Comparison of ENCODE assay signal across 8 cellular contexts in the genomic region with DNA sequence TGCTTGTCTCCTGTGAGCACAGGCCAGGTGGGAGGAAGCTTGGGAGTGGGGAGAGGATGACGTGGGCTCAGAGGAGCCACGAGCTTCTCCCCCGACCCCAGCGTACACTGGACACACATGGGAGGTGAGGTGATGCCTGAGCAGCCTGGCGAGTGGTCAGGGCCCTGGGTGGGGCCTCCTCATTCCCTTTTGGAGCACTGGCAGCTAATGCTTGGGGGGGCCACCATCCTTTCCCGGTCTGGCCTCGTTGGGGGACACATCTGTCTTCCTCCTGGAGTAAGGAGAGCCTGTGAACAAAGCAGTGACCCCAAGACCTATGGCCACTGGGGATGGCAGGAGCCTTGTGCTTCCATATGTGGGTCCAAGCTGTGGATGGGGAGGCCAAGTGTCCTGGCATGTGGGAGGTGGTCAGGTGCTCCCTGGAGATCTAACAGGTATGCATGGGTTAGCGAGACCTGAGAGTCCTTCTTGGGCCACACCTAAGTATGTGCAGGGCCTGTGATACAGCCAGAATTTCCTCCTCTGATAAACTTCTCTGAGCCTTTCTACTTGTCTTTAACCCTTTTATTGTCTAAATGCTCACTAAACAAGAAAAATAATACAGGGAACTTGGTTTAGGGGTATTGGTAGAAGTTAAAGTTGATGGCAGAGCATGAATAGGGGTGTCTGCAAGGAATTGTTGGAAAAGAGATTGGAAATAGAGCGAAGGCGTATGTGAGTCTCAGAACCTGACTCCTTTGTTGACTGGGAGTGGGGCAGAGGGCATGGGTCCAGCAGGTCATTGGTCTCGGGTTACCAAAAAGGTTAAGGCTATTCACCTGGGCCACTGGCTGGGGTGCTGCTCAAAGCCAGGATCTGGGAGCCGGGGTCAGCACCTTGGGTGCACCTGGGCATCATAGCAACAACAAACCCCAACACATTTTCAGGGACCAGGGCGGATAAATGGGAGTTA. TPM values are rescaled to one million over a fixed set of nuclear protein-coding genes. Genes with fewer than 3 reads are reported as not detected.
DNase-seq lines count a peak whose midpoint lies in the region; ATAC-seq, FAIRE-seq and TF ChIP-seq lines count a peak whose summit lies in the region.
"Had no signal": no experiment of that assay in that cellular context is flagged by ENCODE, and none has a peak within 500 bp of the region (broad histone marks: within the 10 kb centered on the region; RNA-seq: fewer than 3 reads in every experiment).

No MANE protein-coding gene starts in this region.

- POLR2A ChIA-PET in activated CD4-positive, alpha-beta memory T cell treated with anti-CD3 and anti-CD28 coated beads, Interleukin-2, amount 10 ng/mL, durations not matched to agents 7 days and 5 days (lab: Charles Lee), result interaction anchor here (1.5 to 21.7 kb wide), 2 partner anchors 25 kb away, joined by 5 to 374 read pairs; no protein-coding TSS in a partner anchor

- peaks cover 56% of the 10 kb centered on the region for H3K4me1 ChIP-seq in right cardiac atrium (ENCODE audit: control insufficient read depth, insufficient read depth, low read length)

- DNase-seq in GM12891 (ENCODE audit: insufficient read length, low spot score) (no peak), right cardiac atrium (peak in 1 of 3 donors; percentile 55), AML-193 (lab: John Stamatoyannopoulos, UW) (no peak), NCI-H187 treated with DMSO at 0.1 percent for 48 hours (lab: John Stamatoyannopoulos, UW) (no peak)
- no peak for DNase-seq in activated CD4-positive, alpha-beta memory T cell treated with anti-CD3 and anti-CD28 coated beads, Interleukin-2, amount 10 ng/mL, durations not matched to agents 7 days and 5 days
- DNase-seq: DMS79 had no signal

- intact Hi-C loops in right cardiac atrium (cut with DNase I), result no loop called here

- peaks cover 97% of the 10 kb centered on the region for H3K4me1 Mint-ChIP-seq in activated CD4-positive, alpha-beta memory T cell treated with anti-CD3 and anti-CD28 coated beads, Interleukin-2, amount 10 ng/mL, durations not matched to agents 7 days and 5 days
- peaks cover 86% of the 10 kb centered on the region for H3K4me1 Mint-ChIP-seq in stimulated activated memory B cell treated with anti-CD40 and anti-IgM and Interleukin-4, amounts not matched to agents 10 μg/mL and 1 μg/mL and 100 μg/mL, for 72 hours

- H3K27ac ChIP-seq in right cardiac atrium (ENCODE audit: low read length), result peak overlapping the region; percentile 88

- H3K27ac Mint-ChIP-seq in activated CD4-positive, alpha-beta memory T cell treated with anti-CD3 and anti-CD28 coated beads, Interleukin-2, amount 10 ng/mL, durations not matched to agents 7 days and 5 days, result peak overlapping the region; percentile 25
- peak overlapping the region; percentile 57 for H3K27ac Mint-ChIP-seq in stimulated activated memory B cell treated with anti-CD40 and anti-IgM and Interleukin-4, amounts not matched to agents 10 μg/mL and 1 μg/mL and 100 μg/mL, for 72 hours

- peaks cover 39% of the 10 kb centered on the region for H3K36me3 Mint-ChIP-seq in activated CD4-positive, alpha-beta memory T cell treated with anti-CD3 and anti-CD28 coated beads, Interleukin-2, amount 10 ng/mL, durations not matched to agents 7 days and 5 days (ENCODE audit: low read depth)
- H3K36me3 Mint-ChIP-seq in stimulated activated memory B cell treated with anti-CD40 and anti-IgM and Interleukin-4, amounts not matched to agents 10 μg/mL and 1 μg/mL and 100 μg/mL, for 72 hours, result peaks cover 8% of the 10 kb centered on the region

- FAIRE-seq in GM12891 (lab: Jason Lieb, UNC), result peak; percentile 48

- 74% methylated on average over 13 of the region's 13 CpGs for WGBS in right cardiac atrium

- H3K27me3 Mint-ChIP-seq in activated CD4-positive, alpha-beta memory T cell treated with anti-CD3 and anti-CD28 coated beads, Interleukin-2, amount 10 ng/mL, durations not matched to agents 7 days and 5 days, result no peaks in the 10 kb centered on the region
- H3K27me3 Mint-ChIP-seq in stimulated activated memory B cell treated with anti-CD40 and anti-IgM and Interleukin-4, amounts not matched to agents 10 μg/mL and 1 μg/mL and 100 μg/mL, for 72 hours, result no peaks in the 10 kb centered on the region

- no peaks in the 10 kb centered on the region for H3K9me3 ChIP-seq in right cardiac atrium (ENCODE audit: control insufficient read depth, low read length)

- no peak overlapping the region for H3K4me3 Mint-ChIP-seq in activated CD4-positive, alpha-beta memory T cell treated with anti-CD3 and anti-CD28 coated beads, Interleukin-2, amount 10 ng/mL, durations not matched to agents 7 days and 5 days
- no peak overlapping the region for H3K4me3 Mint-ChIP-seq in stimulated activated memory B cell treated with anti-CD40 and anti-IgM and Interleukin-4, amounts not matched to agents 10 μg/mL and 1 μg/mL and 100 μg/mL, for 72 hours

- ATAC-seq in right cardiac atrium, result no peak
- no peak for ATAC-seq in stimulated activated memory B cell treated with anti-CD40 and anti-IgM and Interleukin-4, amounts not matched to agents 10 μg/mL and 1 μg/mL and 100 μg/mL, for 72 hours
- no peak for ATAC-seq in HG03442 (IDR thresholded peaks at IDR 0.05; ENCODE audit: unreplicated experiment)

- no peaks in the 10 kb centered on the region for H3K27me3 ChIP-seq in right cardiac atrium (ENCODE audit: control insufficient read depth, insufficient read depth)

- no peak overlapping the region for H3K4me3 ChIP-seq in right cardiac atrium (ENCODE audit: low read length)

- CTCF ChIA-PET in activated CD4-positive, alpha-beta memory T cell treated with anti-CD3 and anti-CD28 coated beads, Interleukin-2, amount 10 ng/mL, durations not matched to agents 7 days and 5 days (lab: Charles Lee), result no interaction called here

- no peak for TF ChIP-seq POLR2A in GM12891 (IDR thresholded peaks at IDR 0.05; ENCODE audit: low read depth, low read length)

- H3K9me3 Mint-ChIP-seq in activated CD4-positive, alpha-beta memory T cell treated with anti-CD3 and anti-CD28 coated beads, Interleukin-2, amount 10 ng/mL, durations not matched to agents 7 days and 5 days, result no peaks in the 10 kb centered on the region
- no peaks in the 10 kb centered on the region for H3K9me3 Mint-ChIP-seq in stimulated activated memory B cell treated with anti-CD40 and anti-IgM and Interleukin-4, amounts not matched to agents 10 μg/mL and 1 μg/mL and 100 μg/mL, for 72 hours

TF ChIP-seq in GM12891, 5 proteins besides CTCF, POLR2A, EP300 and RAD21:
- TF ChIP-seq POLR2AphosphoS5 (IDR thresholded peaks at IDR 0.05; ENCODE audit: low read depth, low read length), result no peak
- TF ChIP-seq PAX5 (IDR thresholded peaks at IDR 0.05; ENCODE audit: insufficient read depth, low read length, severe bottlenecking), result no peak
- no peak for TF ChIP-seq SPI1 (IDR thresholded peaks at IDR 0.05; ENCODE audit: low read depth, low read length)
- TF ChIP-seq TAF1 (IDR thresholded peaks at IDR 0.05; ENCODE audit: low read depth, low read length), result no peak
- TF ChIP-seq POU2F2 (IDR thresholded peaks at IDR 0.05; ENCODE audit: low read depth, low read length), result no peak

RNA-seq across cellular contexts. Expression of gene KLF13, which starts 9.6 kb away (rescaled TPM):
- polyA plus RNA-seq in GM12891 (2012; ENCODE audit: low read depth, missing spikeins), result 47.3 TPM
- total RNA-seq in activated CD4-positive, alpha-beta memory T cell treated with anti-CD3 and anti-CD28 coated beads, Interleukin-2, amount 10 ng/mL, durations not matched to agents 7 days and 5 days, result 100 to 1,000 TPM; 199 TPM
- total RNA-seq in right cardiac atrium, result 100 to 1,000 TPM in 2 of 4 donors, 10 to 100 TPM in 2; 42.3 to 108 (median 88.2) TPM
- polyA plus RNA-seq in right cardiac atrium, result 52.7 TPM
